8 cellular contexts compared by ENCODE assay signal in the genomic region with DNA sequence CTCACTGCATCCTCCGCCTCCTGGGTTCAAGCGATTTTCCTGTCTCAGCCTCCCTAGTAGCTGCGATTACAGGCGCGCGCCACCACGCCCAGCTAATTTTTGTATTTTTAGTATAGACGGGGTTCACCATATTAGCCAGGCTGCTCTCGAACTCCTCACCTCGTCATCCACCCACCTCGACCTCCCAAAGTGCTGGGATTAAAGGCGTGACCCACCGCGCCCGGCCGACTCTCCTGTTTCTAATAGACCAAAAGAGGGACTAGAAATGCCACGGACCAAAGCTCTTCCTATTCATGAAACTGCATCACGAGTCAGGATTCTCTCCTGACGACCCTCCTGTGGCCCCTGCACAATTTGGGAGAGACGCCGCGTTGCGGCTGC. TPM values are rescaled to one million over a fixed set of nuclear protein-coding genes. Genes with fewer than 3 reads are reported as not detected.
A peak's percentile ranks its signal among the peaks of the same experiment; 100 is the strongest.
DNase-seq lines count a peak whose midpoint lies in the region; ATAC-seq, FAIRE-seq and TF ChIP-seq lines count a peak whose summit lies in the region.

No MANE protein-coding gene starts in this region.

- H3K9ac ChIP-seq in keratinocyte (ENCODE audit: control insufficient read depth, extremely low read depth, insufficient read depth, low read length): peak overlapping the region; percentile 60

- no peaks in the 10 kb centered on the region for H3K9me1 ChIP-seq in keratinocyte (ENCODE audit: control insufficient read depth, extremely low read depth, insufficient read depth, low read length)

- DNase-seq in activated CD4-positive, alpha-beta T cell treated with anti-CD3 and anti-CD28 coated beads for 24 hours (ENCODE audit: low read depth in 2 of 2): peak; percentile 2 to 6
- no peak for DNase-seq in activated CD4-positive, alpha-beta T cell treated with anti-CD3 and anti-CD28 coated beads, Interleukin-2, amount 50 U/mL, for 4 hours
- DNase-seq in activated naive CD4-positive, alpha-beta T cell treated with anti-CD3 and anti-CD28 coated beads, Interleukin-2, amount 50 U/mL, for 16 hours: peak; percentile 27
- DNase-seq in keratinocyte (ENCODE audit: low read depth, low spot score): no peak
- peak; percentile 30 for DNase-seq in testis

- H3K4me3 ChIP-seq in keratinocyte (ENCODE audit: control insufficient read depth in 2 of 3, extremely low read depth in 1 of 3, insufficient read depth in 2 of 3, low read depth in 1 of 3, low read length in 3 of 3) (peak overlapping the region; percentile 66 to 85 (median 76)), testis (peak overlapping the region; percentile 72 to 86)

- H4K20me1 ChIP-seq in keratinocyte (ENCODE audit: control insufficient read depth, extremely low read depth, insufficient read depth, low read length): no peaks in the 10 kb centered on the region

- dilution Hi-C loops in keratinocyte (cut with MboI; ENCODE audit: extremely low pct_ligation_motif_present, low sequenced_read_pairs): no loop called here

- H3K27me3 ChIP-seq in keratinocyte (ENCODE audit: control insufficient read depth, extremely low read depth, insufficient read depth, low read length) (no peaks in the 10 kb centered on the region), testis (no peaks in the 10 kb centered on the region)

- TF ChIP-seq CTCF in keratinocyte (optimal IDR thresholded peaks at IDR 0.05 in 1 of 3, IDR thresholded peaks at IDR 0.05 in 1 of 3, conservative IDR thresholded peaks at IDR 0.05 in 1 of 3; ENCODE audit: extremely low read depth in 1 of 3, insufficient read depth in 2 of 3, low read length in 3 of 3) (no peak), testis (IDR thresholded peaks at IDR 0.05) (no peak)

- FAIRE-seq in keratinocyte (lab: Jason Lieb, UNC): no peak

- peaks cover 9% of the 10 kb centered on the region for H3K79me2 ChIP-seq in keratinocyte (ENCODE audit: control insufficient read depth, insufficient read depth, low read length)

- peak overlapping the region; percentile 70 for H3K4me2 ChIP-seq in keratinocyte (ENCODE audit: control insufficient read depth, extremely low read depth, insufficient read depth, low read depth, low read length)

- H3K27ac ChIP-seq in keratinocyte (ENCODE audit: control insufficient read depth, insufficient read depth, low read length): peak overlapping the region; percentile 61
- H3K27ac ChIP-seq in testis: peak overlapping the region; percentile 88 to 96

- intact Hi-C loops in testis (cut with DNase I; ENCODE audit: low total_unique reads): no loop called here

- ATAC-seq in GM18502 (IDR thresholded peaks at IDR 0.05; ENCODE audit: poor library complexity, unreplicated experiment) (no peak), HG03280 (IDR thresholded peaks at IDR 0.05; ENCODE audit: unreplicated experiment) (no peak), HG02588 (IDR thresholded peaks at IDR 0.05; ENCODE audit: unreplicated experiment) (no peak)

- no peak for TF ChIP-seq POLR2A in testis (IDR thresholded peaks at IDR 0.05)

- H3K36me3 ChIP-seq in keratinocyte (ENCODE audit: control insufficient read depth in 2 of 2, extremely low read depth in 1 of 2, insufficient read depth in 2 of 2, low read length in 2 of 2) (no peaks in the 10 kb centered on the region), testis (ENCODE audit: low read depth, missing control alignments) (no peaks in the 10 kb centered on the region)

- 7 to 8% methylated on average over 21 to 23 of the region's 23 CpGs for WGBS in testis, 2 donors

- peak overlapping the region; percentile 86 for H2AFZ ChIP-seq in keratinocyte (ENCODE audit: control insufficient read depth, low read length)

- H3K4me1 ChIP-seq in keratinocyte (ENCODE audit: control insufficient read depth, extremely low read depth, insufficient read depth, low read length): no peaks in the 10 kb centered on the region
- peaks cover 5% of the 10 kb centered on the region for H3K4me1 ChIP-seq in testis

- peaks cover 3% of the 10 kb centered on the region for H3K9me3 ChIP-seq in keratinocyte (ENCODE audit: control insufficient read depth, low read depth, low read length)
- no peaks in the 10 kb centered on the region for H3K9me3 ChIP-seq in testis

RNA-seq across cellular contexts. Expression of a gene that starts 0.6 kb away (rescaled TPM):
- polyA plus RNA-seq in keratinocyte (2.7 to 3.3 TPM (median 2.9 TPM) in 3 replicates), testis (ENCODE audit: insufficient read depth, low read depth, low replicate concordance) (6.4 TPM)
- polyA plus RNA-seq in keratinocyte (2011; ENCODE audit: low read depth): 1.3 TPM
- 0.58 and 1.6 TPM in 2 replicates for polyA plus RNA-seq in keratinocyte (2011; cell fraction: cytosol; rRNA removed)
- polyA plus RNA-seq in keratinocyte (2011; cell fraction: nucleus; rRNA removed): 5.8 and 6.0 TPM in 2 replicates
- 1.2 and 2.2 TPM in 2 replicates for polyA plus RNA-seq in keratinocyte (2012; ENCODE audit: low replicate concordance)
- 2.1 to 7.0 TPM (median 4.8 TPM) in 3 replicates for polyA minus RNA-seq in keratinocyte
- polyA minus RNA-seq in keratinocyte (2011; cell fraction: cytosol; rRNA and poly(A)+ RNA removed): 2.7 TPM
- 5.8 and 10.7 TPM in 2 replicates for polyA minus RNA-seq in keratinocyte (2011; cell fraction: nucleus; rRNA and poly(A)+ RNA removed)
- 10 to 100 TPM; 24.0 to 30.4 TPM for total RNA-seq in testis

Comparison
In these comparisons a context has a peak if more than half of its experiments do, and no peak if none do; other contexts are left out.
1. DNase-seq: peak in activated CD4-positive, alpha-beta T cell treated with anti-CD3 and anti-CD28 coated beads for 24 hours (2 of 2), activated naive CD4-positive, alpha-beta T cell treated with anti-CD3 and anti-CD28 coated beads, Interleukin-2, amount 50 U/mL, for 16 hours (single experiment) and testis (single experiment); none in activated CD4-positive, alpha-beta T cell treated with anti-CD3 and anti-CD28 coated beads, Interleukin-2, amount 50 U/mL, for 4 hours (0 of 2) and keratinocyte (single experiment).